In the genomic region with DNA sequence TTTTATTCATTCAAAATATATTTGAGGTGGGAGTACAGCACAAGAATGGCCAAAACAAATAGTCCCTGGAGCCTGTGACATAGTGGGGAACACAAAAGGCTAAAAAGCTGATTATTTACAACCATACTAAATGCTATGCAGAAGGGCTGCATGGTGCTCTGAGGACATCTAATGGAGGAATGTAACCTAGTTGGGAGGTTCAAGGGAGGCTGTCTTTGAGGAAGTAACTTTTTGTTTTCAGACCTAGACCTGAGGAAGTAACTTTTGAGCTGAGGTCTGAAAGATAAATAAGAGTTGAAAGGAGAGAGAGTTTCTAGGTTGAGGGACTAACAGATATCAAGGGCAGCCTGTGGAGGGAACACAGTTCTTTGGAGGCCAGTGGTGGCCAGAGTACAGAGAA, we compare ENCODE assay signal across 8 cellular contexts. TPM values are rescaled to one million over a fixed set of nuclear protein-coding genes. Genes with fewer than 3 reads are reported as not detected.
DNase-seq lines count a peak whose midpoint lies in the region; ATAC-seq, FAIRE-seq and TF ChIP-seq lines count a peak whose summit lies in the region.

No MANE protein-coding gene starts in this region.

- FAIRE-seq in RCC 7860 (lab: Jason Lieb, UNC), result no peak

- intact Hi-C loops in vagina (cut with DNase I), result loop anchor here (5.0 kb wide), 1 partner anchor 90 kb away; no protein-coding TSS in a partner anchor

- no peak for TF ChIP-seq POLR2A in vagina (IDR thresholded peaks at IDR 0.05)

- no peak overlapping the region for H3K4me3 ChIP-seq in liver (ENCODE audit: low read depth in 1 of 3, low read length in 3 of 3)
- no peak overlapping the region for H3K4me3 ChIP-seq in vagina

- H3K4me1 Mint-ChIP-seq in central memory CD8-positive, alpha-beta T cell, result peaks cover 14% of the 10 kb centered on the region

- TF ChIP-seq RAD21 in liver (IDR thresholded peaks at IDR 0.05), result peak; percentile 96 to 100

- H3K9ac ChIP-seq in liver (ENCODE audit: low read depth in 1 of 2, low read length in 2 of 2), result peak overlapping the region in 1 of 2 donors; percentile 40

- TF ChIP-seq CTCF in liver (IDR thresholded peaks at IDR 0.05; ENCODE audit: low read depth, low read length, missing input control), result peak; percentile 69
- TF ChIP-seq CTCF in vagina (IDR thresholded peaks at IDR 0.05), result peak in 1 of 3 experiments; percentile 28

- H3K27me3 ChIP-seq in liver (ENCODE audit: control insufficient read depth in 4 of 4, insufficient read depth in 4 of 4, low read length in 3 of 4) (no peaks in the 10 kb centered on the region), vagina (no peaks in the 10 kb centered on the region)

- no peak overlapping the region for H3K4me3 Mint-ChIP-seq in central memory CD8-positive, alpha-beta T cell

- H3K9me3 Mint-ChIP-seq in central memory CD8-positive, alpha-beta T cell, result no peaks in the 10 kb centered on the region

- H3K4me1 ChIP-seq in liver (ENCODE audit: control insufficient read depth in 4 of 4, insufficient read depth in 4 of 4, low read length in 3 of 4), result peaks cover 0 to 8% (median 4%) of the 10 kb centered on the region in 4 donors
- H3K4me1 ChIP-seq in vagina, result peaks cover 6% of the 10 kb centered on the region

- H3K36me3 Mint-ChIP-seq in central memory CD8-positive, alpha-beta T cell (ENCODE audit: insufficient read depth), result peaks cover 15% of the 10 kb centered on the region

- H3K36me3 ChIP-seq in liver (ENCODE audit: control insufficient read depth in 4 of 4, insufficient read depth in 3 of 4, low read depth in 1 of 4, low read length in 3 of 4) (peaks cover 0 to 3% (median 0%) of the 10 kb centered on the region in 4 donors), vagina (no peaks in the 10 kb centered on the region)

- peak; percentile 86 for ATAC-seq in GM19395 (IDR thresholded peaks at IDR 0.05; ENCODE audit: unreplicated experiment)
- peak; percentile 73 for ATAC-seq in HG03432 (IDR thresholded peaks at IDR 0.05; ENCODE audit: unreplicated experiment)
- peak; percentile 88 for ATAC-seq in central memory CD8-positive, alpha-beta T cell (replicated peaks; ENCODE audit: extremely low read depth, poor library complexity, severe bottlenecking)

- H3K27ac ChIP-seq in liver (ENCODE audit: low read depth in 1 of 2, low read length in 2 of 2) (no peak overlapping the region), vagina (peak overlapping the region; percentile 34)

- peak; percentile 14 for DNase-seq in NCI-H748 (lab: John Stamatoyannopoulos, UW; ENCODE audit: unreplicated experiment)
- no peak for DNase-seq in NCI-H748 treated with DMSO at 0.1 percent for 48 hours (lab: John Stamatoyannopoulos, UW)
- DNase-seq in RCC 7860 (ENCODE audit: low spot score), result peak; percentile 42
- DNase-seq in central memory CD8-positive, alpha-beta T cell (ENCODE audit: low spot score in 2 of 2), result peak in 1 of 2 donors; percentile 25
- DNase-seq in vagina (ENCODE audit: extremely low spot score in 2 of 2), result no peak

- no peaks in the 10 kb centered on the region for H3K27me3 Mint-ChIP-seq in central memory CD8-positive, alpha-beta T cell

- H3K9me3 ChIP-seq in liver (ENCODE audit: control insufficient read depth in 4 of 4, low read length in 3 of 4), result no peaks in the 10 kb centered on the region
- H3K9me3 ChIP-seq in vagina, result no peaks in the 10 kb centered on the region

- H3K27ac Mint-ChIP-seq in central memory CD8-positive, alpha-beta T cell (ENCODE audit: low read depth), result no peak overlapping the region

TF ChIP-seq in liver, 16 proteins besides CTCF, POLR2A, EP300 and RAD21:
- TF ChIP-seq TAF1 (conservative IDR thresholded peaks at IDR 0.05), result no peak
- TF ChIP-seq RXRA (IDR thresholded peaks at IDR 0.05), result peak; percentile 40 to 74
- TF ChIP-seq HNF4A (conservative IDR thresholded peaks at IDR 0.05), result peak in 1 of 2 donors; percentile 16
- TF ChIP-seq, protein P1, sequence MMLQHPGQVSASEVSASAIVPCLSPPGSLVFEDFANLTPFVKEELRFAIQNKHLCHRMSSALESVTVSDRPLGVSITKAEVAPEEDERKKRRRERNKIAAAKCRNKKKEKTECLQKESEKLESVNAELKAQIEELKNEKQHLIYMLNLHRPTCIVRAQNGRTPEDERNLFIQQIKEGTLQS (IDR thresholded peaks at IDR 0.05), result no peak
- TF ChIP-seq, protein P2, sequence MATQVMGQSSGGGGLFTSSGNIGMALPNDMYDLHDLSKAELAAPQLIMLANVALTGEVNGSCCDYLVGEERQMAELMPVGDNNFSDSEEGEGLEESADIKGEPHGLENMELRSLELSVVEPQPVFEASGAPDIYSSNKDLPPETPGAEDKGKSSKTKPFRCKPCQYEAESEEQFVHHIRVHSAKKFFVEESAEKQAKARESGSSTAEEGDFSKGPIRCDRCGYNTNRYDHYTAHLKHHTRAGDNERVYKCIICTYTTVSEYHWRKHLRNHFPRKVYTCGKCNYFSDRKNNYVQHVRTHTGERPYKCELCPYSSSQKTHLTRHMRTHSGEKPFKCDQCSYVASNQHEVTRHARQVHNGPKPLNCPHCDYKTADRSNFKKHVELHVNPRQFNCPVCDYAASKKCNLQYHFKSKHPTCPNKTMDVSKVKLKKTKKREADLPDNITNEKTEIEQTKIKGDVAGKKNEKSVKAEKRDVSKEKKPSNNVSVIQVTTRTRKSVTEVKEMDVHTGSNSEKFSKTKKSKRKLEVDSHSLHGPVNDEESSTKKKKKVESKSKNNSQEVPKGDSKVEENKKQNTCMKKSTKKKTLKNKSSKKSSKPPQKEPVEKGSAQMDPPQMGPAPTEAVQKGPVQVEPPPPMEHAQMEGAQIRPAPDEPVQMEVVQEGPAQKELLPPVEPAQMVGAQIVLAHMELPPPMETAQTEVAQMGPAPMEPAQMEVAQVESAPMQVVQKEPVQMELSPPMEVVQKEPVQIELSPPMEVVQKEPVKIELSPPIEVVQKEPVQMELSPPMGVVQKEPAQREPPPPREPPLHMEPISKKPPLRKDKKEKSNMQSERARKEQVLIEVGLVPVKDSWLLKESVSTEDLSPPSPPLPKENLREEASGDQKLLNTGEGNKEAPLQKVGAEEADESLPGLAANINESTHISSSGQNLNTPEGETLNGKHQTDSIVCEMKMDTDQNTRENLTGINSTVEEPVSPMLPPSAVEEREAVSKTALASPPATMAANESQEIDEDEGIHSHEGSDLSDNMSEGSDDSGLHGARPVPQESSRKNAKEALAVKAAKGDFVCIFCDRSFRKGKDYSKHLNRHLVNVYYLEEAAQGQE (IDR thresholded peaks at IDR 0.05), result no peak
- no peak for TF ChIP-seq GABPA (IDR thresholded peaks at IDR 0.05 in 1 of 2, conservative IDR thresholded peaks at IDR 0.05 in 1 of 2)
- TF ChIP-seq JUND (IDR thresholded peaks at IDR 0.05), result no peak
- TF ChIP-seq FOXA1 (IDR thresholded peaks at IDR 0.05), result peak; percentile 24
- TF ChIP-seq EGR1 (IDR thresholded peaks at IDR 0.05; ENCODE audit: low read depth in 2 of 2), result no peak
- TF ChIP-seq, protein P3, sequence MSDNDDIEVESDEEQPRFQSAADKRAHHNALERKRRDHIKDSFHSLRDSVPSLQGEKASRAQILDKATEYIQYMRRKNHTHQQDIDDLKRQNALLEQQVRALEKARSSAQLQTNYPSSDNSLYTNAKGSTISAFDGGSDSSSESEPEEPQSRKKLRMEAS (IDR thresholded peaks at IDR 0.05), result no peak
- no peak for TF ChIP-seq YY1 (IDR thresholded peaks at IDR 0.05)
- TF ChIP-seq NR2F2 (IDR thresholded peaks at IDR 0.05), result peak; percentile 20
- TF ChIP-seq, protein P4, sequence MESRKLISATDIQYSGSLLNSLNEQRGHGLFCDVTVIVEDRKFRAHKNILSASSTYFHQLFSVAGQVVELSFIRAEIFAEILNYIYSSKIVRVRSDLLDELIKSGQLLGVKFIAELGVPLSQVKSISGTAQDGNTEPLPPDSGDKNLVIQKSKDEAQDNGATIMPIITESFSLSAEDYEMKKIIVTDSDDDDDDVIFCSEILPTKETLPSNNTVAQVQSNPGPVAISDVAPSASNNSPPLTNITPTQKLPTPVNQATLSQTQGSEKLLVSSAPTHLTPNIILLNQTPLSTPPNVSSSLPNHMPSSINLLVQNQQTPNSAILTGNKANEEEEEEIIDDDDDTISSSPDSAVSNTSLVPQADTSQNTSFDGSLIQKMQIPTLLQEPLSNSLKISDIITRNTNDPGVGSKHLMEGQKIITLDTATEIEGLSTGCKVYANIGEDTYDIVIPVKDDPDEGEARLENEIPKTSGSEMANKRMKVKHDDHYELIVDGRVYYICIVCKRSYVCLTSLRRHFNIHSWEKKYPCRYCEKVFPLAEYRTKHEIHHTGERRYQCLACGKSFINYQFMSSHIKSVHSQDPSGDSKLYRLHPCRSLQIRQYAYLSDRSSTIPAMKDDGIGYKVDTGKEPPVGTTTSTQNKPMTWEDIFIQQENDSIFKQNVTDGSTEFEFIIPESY (IDR thresholded peaks at IDR 0.05), result no peak
TF ChIP-seq in liver: peak in this region for 4.

RNA-seq across cellular contexts. Expression of a gene that starts 34.8 kb away (rescaled TPM):
- 1 to 10 TPM; 5.3 to 5.4 TPM for total RNA-seq in liver
- polyA plus RNA-seq in liver, result 1 to 10 TPM; 1.6 to 3.9 TPM
- total RNA-seq in vagina, result 18.4 TPM

Comparison
In these comparisons a context has a peak if more than half of its experiments do, and no peak if none do; other contexts are left out.
1. DNase-seq: peak in NCI-H748 (single experiment) and RCC 7860 (single experiment); none in NCI-H748 treated with DMSO at 0.1 percent for 48 hours (single experiment) and vagina (0 of 2).
2. Peak in every context shown above with its lines, with median percentiles within 50 percentile points of each other: ATAC-seq.